ENCODE assay signal across 1 cellular context in the genomic region with DNA sequence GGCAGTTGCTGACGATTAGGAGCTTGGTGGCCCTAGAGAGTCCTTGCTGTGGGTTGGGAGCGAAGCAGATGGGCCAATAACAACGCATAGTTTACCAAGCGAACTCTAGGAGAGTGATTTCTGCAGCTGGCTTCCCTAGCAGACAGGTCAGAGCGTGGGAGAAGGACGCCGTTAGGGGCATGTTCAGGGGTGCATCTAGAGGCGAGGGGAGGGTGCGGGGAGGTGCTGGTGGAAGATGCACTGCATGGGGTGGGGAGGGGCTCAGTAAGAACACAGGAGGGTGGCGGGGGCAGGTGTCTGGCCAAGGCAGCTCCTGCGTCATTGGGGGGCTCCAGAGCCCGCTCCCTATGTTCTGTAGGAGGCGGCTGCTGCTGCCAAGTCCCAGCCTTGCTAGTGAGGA.
TF ChIP-seq lines count a peak whose summit lies in the region.

No MANE protein-coding gene starts in this region.

TF ChIP-seq in IMR-90, 13 proteins besides CTCF, POLR2A, EP300 and RAD21:
- TF ChIP-seq, protein P1, sequence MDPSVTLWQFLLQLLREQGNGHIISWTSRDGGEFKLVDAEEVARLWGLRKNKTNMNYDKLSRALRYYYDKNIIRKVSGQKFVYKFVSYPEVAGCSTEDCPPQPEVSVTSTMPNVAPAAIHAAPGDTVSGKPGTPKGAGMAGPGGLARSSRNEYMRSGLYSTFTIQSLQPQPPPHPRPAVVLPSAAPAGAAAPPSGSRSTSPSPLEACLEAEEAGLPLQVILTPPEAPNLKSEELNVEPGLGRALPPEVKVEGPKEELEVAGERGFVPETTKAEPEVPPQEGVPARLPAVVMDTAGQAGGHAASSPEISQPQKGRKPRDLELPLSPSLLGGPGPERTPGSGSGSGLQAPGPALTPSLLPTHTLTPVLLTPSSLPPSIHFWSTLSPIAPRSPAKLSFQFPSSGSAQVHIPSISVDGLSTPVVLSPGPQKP (IDR thresholded peaks at IDR 0.05; ENCODE audit: borderline replicate concordance, low read depth, low read length) = no peak
- no peak for TF ChIP-seq RCOR1 (IDR thresholded peaks at IDR 0.05; ENCODE audit: insufficient replicate concordance, low read length)
- no peak for TF ChIP-seq RFX5 (IDR thresholded peaks at IDR 0.05; ENCODE audit: low read depth, low read length)
- no peak for TF ChIP-seq MXI1 (IDR thresholded peaks at IDR 0.05; ENCODE audit: borderline replicate concordance, low read depth, low read length)
- no peak for TF ChIP-seq CHD1 (IDR thresholded peaks at IDR 0.05; ENCODE audit: low read depth, low read length)
- TF ChIP-seq, protein P2, sequence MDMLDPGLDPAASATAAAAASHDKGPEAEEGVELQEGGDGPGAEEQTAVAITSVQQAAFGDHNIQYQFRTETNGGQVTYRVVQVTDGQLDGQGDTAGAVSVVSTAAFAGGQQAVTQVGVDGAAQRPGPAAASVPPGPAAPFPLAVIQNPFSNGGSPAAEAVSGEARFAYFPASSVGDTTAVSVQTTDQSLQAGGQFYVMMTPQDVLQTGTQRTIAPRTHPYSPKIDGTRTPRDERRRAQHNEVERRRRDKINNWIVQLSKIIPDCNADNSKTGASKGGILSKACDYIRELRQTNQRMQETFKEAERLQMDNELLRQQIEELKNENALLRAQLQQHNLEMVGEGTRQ (IDR thresholded peaks at IDR 0.05; ENCODE audit: low read depth, low read length) = no peak
- TF ChIP-seq MAZ (IDR thresholded peaks at IDR 0.05; ENCODE audit: borderline replicate concordance, low read depth, low read length) = no peak
- TF ChIP-seq MAFK (IDR thresholded peaks at IDR 0.05; ENCODE audit: low read depth, low read length) = no peak
